Comparison of ENCODE assay signal across 1 cellular context in genomic region chr4:77819836-77820679, GRCh38.
TF ChIP-seq lines count a peak whose summit lies in the region.

No MANE protein-coding gene starts in this region.

TF ChIP-seq in K562, 482 proteins besides CTCF, POLR2A, EP300 and RAD21 (continued from another document and continues in another):
- TF ChIP-seq, protein P1, sequence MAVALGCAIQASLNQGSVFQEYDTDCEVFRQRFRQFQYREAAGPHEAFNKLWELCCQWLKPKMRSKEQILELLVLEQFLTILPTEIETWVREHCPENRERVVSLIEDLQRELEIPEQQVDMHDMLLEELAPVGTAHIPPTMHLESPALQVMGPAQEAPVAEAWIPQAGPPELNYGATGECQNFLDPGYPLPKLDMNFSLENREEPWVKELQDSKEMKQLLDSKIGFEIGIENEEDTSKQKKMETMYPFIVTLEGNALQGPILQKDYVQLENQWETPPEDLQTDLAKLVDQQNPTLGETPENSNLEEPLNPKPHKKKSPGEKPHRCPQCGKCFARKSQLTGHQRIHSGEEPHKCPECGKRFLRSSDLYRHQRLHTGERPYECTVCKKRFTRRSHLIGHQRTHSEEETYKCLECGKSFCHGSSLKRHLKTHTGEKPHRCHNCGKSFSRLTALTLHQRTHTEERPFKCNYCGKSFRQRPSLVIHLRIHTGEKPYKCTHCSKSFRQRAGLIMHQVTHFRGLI (CRISPR knock-in tag; IDR thresholded peaks at IDR 0.05) = no peak
- TF ChIP-seq ZNF121 (CRISPR knock-in tag; conservative IDR thresholded peaks at IDR 0.05) (no peak), SIN3A (IDR thresholded peaks at IDR 0.05; ENCODE audit: borderline replicate concordance in 2 of 2, control insufficient read depth in 1 of 2, low read depth in 2 of 2, low read length in 2 of 2) (peak in 1 of 2 experiments; percentile 28; a peak in 1 of 4 replicates), STAT5A (IDR thresholded peaks at IDR 0.05; ENCODE audit: borderline replicate concordance, low read length) (no peak), MLLT1 (IDR thresholded peaks at IDR 0.05) (no peak), ZNF324 (CRISPR knock-in tag; IDR thresholded peaks at IDR 0.05) (no peak), SP1 (CRISPR knock-in tag; IDR thresholded peaks at IDR 0.05) (peak; percentile 28), KDM4B (IDR thresholded peaks at IDR 0.05; ENCODE audit: borderline replicate concordance in 2 of 2, low read depth in 1 of 2) (no peak), COPS2 (conservative IDR thresholded peaks at IDR 0.05) (no peak), ZNF57 (CRISPR knock-in tag; IDR thresholded peaks at IDR 0.05) (no peak), ZNF146 (CRISPR knock-in tag; IDR thresholded peaks at IDR 0.05; ENCODE audit: unreplicated experiment) (no peak), RAD51 (IDR thresholded peaks at IDR 0.05; ENCODE audit: borderline replicate concordance, low read depth) (no peak), MTA2 (IDR thresholded peaks at IDR 0.05; ENCODE audit: low read depth) (no peak), FOXO4 (CRISPR knock-in tag; IDR thresholded peaks at IDR 0.05) (no peak), CAMTA2 (CRISPR knock-in tag; conservative IDR thresholded peaks at IDR 0.05) (no peak), RBM34 (IDR thresholded peaks at IDR 0.05; ENCODE audit: borderline replicate concordance, insufficient read depth, low read length) (no peak), GTF2E2 (tag; IDR thresholded peaks at IDR 0.05) (0 out of 2 replicates have a peak, but pooled peaks have one; percentile 42), HCFC1 (IDR thresholded peaks at IDR 0.05; ENCODE audit: low read depth, low read length) (peak; percentile 35; the same call in 1 of the 2 replicates), DPF2 (IDR thresholded peaks at IDR 0.05) (no peak; the same call in 1 of the 2 replicates), BHLHE40 (IDR thresholded peaks at IDR 0.05; ENCODE audit: low read length) (no peak), HDGF (IDR thresholded peaks at IDR 0.05) (no peak), NFRKB (IDR thresholded peaks at IDR 0.05; ENCODE audit: low read depth) (no peak), ZFP91 (CRISPR knock-in tag; IDR thresholded peaks at IDR 0.05) (no peak), SUPT5H (IDR thresholded peaks at IDR 0.05) (peak; percentile 92), BRF1 (IDR thresholded peaks at IDR 0.05; ENCODE audit: borderline replicate concordance, extremely low read depth, insufficient read length) (no peak), CBX3 (IDR thresholded peaks at IDR 0.05; ENCODE audit: borderline replicate concordance in 1 of 2, low read length in 2 of 2) (no peak), ETV1 (tag; conservative IDR thresholded peaks at IDR 0.05; ENCODE audit: low read depth) (no peak), NCOA4 (IDR thresholded peaks at IDR 0.05; ENCODE audit: partially characterized antibody) (no peak), TAF9B (IDR thresholded peaks at IDR 0.05; ENCODE audit: partially characterized antibody) (peak; percentile 54), BDP1 (IDR thresholded peaks at IDR 0.05; ENCODE audit: insufficient read depth, insufficient read length) (no peak), ZNF23 (CRISPR knock-in tag; IDR thresholded peaks at IDR 0.05) (no peak), ZSCAN29 (IDR thresholded peaks at IDR 0.05) (no peak), SMARCB1 (IDR thresholded peaks at IDR 0.05; ENCODE audit: insufficient read length, low read depth) (no peak), HNRNPH1 (optimal IDR thresholded peaks at IDR 0.05; ENCODE audit: low read depth, low read length) (no peak), TARDBP (IDR thresholded peaks at IDR 0.05) (no peak), MECOM (CRISPR knock-in tag; IDR thresholded peaks at IDR 0.05) (no peak), MAFF (IDR thresholded peaks at IDR 0.05; ENCODE audit: low read length) (no peak), JUNB (CRISPR knock-in tag; conservative IDR thresholded peaks at IDR 0.05) (no peak), ZNF707 (CRISPR knock-in tag; conservative IDR thresholded peaks at IDR 0.05) (no peak), MIER1 (IDR thresholded peaks at IDR 0.05; ENCODE audit: low read depth) (no peak), ILK (tag; IDR thresholded peaks at IDR 0.05; ENCODE audit: borderline replicate concordance, low read depth) (no peak), ZNF586 (CRISPR knock-in tag; conservative IDR thresholded peaks at IDR 0.05) (no peak), ADNP (tag; IDR thresholded peaks at IDR 0.05) (no peak), MXD1 (CRISPR knock-in tag; IDR thresholded peaks at IDR 0.05; ENCODE audit: borderline replicate concordance, poor library complexity, severe bottlenecking) (no peak), ZNF408 (CRISPR knock-in tag; IDR thresholded peaks at IDR 0.05; ENCODE audit: low read depth) (no peak), ZBTB8A (IDR thresholded peaks at IDR 0.05; ENCODE audit: partially characterized antibody) (no peak), ZNF766 (CRISPR knock-in tag; conservative IDR thresholded peaks at IDR 0.05) (peak; percentile 38; the same call in 1 of the 2 replicates), ZNF282 (CRISPR knock-in tag; IDR thresholded peaks at IDR 0.05) (no peak), SNIP1 (IDR thresholded peaks at IDR 0.05; ENCODE audit: low read depth) (no peak), TEAD2 (tag; IDR thresholded peaks at IDR 0.05) (no peak)
- TF ChIP-seq, protein P2, sequence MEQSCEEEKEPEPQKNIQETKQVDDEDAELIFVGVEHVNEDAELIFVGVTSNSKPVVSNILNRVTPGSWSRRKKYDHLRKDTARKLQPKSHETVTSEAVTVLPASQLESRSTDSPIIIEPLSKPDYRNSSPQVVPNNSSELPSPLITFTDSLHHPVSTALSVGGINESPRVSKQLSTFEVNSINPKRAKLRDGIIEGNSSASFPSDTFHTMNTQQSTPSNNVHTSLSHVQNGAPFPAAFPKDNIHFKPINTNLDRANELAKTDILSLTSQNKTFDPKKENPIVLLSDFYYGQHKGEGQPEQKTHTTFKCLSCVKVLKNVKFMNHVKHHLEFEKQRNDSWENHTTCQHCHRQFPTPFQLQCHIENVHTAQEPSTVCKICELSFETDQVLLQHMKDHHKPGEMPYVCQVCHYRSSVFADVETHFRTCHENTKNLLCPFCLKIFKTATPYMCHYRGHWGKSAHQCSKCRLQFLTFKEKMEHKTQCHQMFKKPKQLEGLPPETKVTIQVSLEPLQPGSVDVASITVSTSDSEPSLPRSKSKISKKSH (CRISPR knock-in tag; IDR thresholded peaks at IDR 0.05) = no peak
- TF ChIP-seq, protein P3, sequence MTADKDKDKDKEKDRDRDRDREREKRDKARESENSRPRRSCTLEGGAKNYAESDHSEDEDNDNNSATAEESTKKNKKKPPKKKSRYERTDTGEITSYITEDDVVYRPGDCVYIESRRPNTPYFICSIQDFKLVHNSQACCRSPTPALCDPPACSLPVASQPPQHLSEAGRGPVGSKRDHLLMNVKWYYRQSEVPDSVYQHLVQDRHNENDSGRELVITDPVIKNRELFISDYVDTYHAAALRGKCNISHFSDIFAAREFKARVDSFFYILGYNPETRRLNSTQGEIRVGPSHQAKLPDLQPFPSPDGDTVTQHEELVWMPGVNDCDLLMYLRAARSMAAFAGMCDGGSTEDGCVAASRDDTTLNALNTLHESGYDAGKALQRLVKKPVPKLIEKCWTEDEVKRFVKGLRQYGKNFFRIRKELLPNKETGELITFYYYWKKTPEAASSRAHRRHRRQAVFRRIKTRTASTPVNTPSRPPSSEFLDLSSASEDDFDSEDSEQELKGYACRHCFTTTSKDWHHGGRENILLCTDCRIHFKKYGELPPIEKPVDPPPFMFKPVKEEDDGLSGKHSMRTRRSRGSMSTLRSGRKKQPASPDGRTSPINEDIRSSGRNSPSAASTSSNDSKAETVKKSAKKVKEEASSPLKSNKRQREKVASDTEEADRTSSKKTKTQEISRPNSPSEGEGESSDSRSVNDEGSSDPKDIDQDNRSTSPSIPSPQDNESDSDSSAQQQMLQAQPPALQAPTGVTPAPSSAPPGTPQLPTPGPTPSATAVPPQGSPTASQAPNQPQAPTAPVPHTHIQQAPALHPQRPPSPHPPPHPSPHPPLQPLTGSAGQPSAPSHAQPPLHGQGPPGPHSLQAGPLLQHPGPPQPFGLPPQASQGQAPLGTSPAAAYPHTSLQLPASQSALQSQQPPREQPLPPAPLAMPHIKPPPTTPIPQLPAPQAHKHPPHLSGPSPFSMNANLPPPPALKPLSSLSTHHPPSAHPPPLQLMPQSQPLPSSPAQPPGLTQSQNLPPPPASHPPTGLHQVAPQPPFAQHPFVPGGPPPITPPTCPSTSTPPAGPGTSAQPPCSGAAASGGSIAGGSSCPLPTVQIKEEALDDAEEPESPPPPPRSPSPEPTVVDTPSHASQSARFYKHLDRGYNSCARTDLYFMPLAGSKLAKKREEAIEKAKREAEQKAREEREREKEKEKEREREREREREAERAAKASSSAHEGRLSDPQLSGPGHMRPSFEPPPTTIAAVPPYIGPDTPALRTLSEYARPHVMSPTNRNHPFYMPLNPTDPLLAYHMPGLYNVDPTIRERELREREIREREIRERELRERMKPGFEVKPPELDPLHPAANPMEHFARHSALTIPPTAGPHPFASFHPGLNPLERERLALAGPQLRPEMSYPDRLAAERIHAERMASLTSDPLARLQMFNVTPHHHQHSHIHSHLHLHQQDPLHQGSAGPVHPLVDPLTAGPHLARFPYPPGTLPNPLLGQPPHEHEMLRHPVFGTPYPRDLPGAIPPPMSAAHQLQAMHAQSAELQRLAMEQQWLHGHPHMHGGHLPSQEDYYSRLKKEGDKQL (CRISPR knock-in tag; IDR thresholded peaks at IDR 0.05; ENCODE audit: borderline replicate concordance) = no peak
- TF ChIP-seq, protein P4, sequence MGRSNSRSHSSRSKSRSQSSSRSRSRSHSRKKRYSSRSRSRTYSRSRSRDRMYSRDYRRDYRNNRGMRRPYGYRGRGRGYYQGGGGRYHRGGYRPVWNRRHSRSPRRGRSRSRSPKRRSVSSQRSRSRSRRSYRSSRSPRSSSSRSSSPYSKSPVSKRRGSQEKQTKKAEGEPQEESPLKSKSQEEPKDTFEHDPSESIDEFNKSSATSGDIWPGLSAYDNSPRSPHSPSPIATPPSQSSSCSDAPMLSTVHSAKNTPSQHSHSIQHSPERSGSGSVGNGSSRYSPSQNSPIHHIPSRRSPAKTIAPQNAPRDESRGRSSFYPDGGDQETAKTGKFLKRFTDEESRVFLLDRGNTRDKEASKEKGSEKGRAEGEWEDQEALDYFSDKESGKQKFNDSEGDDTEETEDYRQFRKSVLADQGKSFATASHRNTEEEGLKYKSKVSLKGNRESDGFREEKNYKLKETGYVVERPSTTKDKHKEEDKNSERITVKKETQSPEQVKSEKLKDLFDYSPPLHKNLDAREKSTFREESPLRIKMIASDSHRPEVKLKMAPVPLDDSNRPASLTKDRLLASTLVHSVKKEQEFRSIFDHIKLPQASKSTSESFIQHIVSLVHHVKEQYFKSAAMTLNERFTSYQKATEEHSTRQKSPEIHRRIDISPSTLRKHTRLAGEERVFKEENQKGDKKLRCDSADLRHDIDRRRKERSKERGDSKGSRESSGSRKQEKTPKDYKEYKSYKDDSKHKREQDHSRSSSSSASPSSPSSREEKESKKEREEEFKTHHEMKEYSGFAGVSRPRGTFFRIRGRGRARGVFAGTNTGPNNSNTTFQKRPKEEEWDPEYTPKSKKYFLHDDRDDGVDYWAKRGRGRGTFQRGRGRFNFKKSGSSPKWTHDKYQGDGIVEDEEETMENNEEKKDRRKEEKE (IDR thresholded peaks at IDR 0.05; ENCODE audit: borderline replicate concordance in 1 of 2, control insufficient read depth in 1 of 2, low read depth in 2 of 2, low read length in 1 of 2) = no peak
- TF ChIP-seq, protein P5, sequence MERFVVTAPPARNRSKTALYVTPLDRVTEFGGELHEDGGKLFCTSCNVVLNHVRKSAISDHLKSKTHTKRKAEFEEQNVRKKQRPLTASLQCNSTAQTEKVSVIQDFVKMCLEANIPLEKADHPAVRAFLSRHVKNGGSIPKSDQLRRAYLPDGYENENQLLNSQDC (CRISPR knock-in tag; IDR thresholded peaks at IDR 0.05) = no peak
